In the genomic region with DNA sequence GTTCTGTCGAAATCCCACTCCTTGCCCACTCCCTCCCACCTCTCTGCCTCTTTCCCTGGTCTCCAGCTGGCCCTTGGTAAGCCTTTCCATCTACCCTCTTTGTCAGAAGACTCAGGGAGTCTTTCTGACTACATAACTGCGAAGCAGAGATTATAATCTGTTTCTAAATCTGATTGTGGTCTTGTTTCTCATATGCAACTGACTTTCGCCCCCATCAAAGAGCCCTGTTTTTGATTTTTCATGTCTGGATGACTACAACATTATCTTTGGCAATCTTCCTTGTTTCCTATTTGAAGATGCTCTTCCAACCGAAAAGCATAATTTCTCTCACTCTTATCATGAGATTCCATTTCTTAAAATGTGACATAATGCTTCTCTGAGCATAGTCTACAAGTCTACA, we compare ENCODE assay signal across 13 cellular contexts.
DNase-seq lines count a peak whose midpoint lies in the region; ATAC-seq and TF ChIP-seq lines count a peak whose summit lies in the region.
"Had no signal": no experiment of that assay in that cellular context is flagged by ENCODE, and none has a peak within 500 bp of the region (broad histone marks: within the 10 kb centered on the region; RNA-seq: fewer than 3 reads in every experiment).

No MANE protein-coding gene starts in this region.

- H4K12ac ChIP-seq in trophoblast cell (ENCODE audit: low read depth, low read length) = no peak overlapping the region

- H3K4me2 ChIP-seq in parathyroid adenoma (ENCODE audit: low read length) (no peak overlapping the region), trophoblast cell (ENCODE audit: low read length) (no peak overlapping the region)

- no peak overlapping the region for H3K18ac ChIP-seq in trophoblast cell (ENCODE audit: low read length)

- H2BK12ac ChIP-seq in trophoblast cell (ENCODE audit: low read length) = no peak overlapping the region

- H3K4me1 Mint-ChIP-seq in T-helper 17 cell = peaks cover 9% of the 10 kb centered on the region

- H3K79me2 ChIP-seq in parathyroid adenoma (no peaks in the 10 kb centered on the region), trophoblast cell (ENCODE audit: control insufficient read depth, insufficient read depth, low read length, poor library complexity) (no peaks in the 10 kb centered on the region)

- H3K14ac ChIP-seq in trophoblast cell (ENCODE audit: low read length) = no peak overlapping the region

- H3K27me3 ChIP-seq in parathyroid adenoma (ENCODE audit: control insufficient read depth, insufficient read depth, low read length) = no peaks in the 10 kb centered on the region
- H3K27me3 ChIP-seq in trophoblast cell (ENCODE audit: insufficient read depth, low read length) = no peaks in the 10 kb centered on the region

- peak; percentile 1 for DNase-seq in NCI-H146 (lab: John Stamatoyannopoulos, UW)
- no peak for DNase-seq in NCI-H146 treated with DMSO at 0.1 percent for 48 hours (lab: John Stamatoyannopoulos, UW; ENCODE audit: unreplicated experiment)
- peak; percentile 59 for DNase-seq in RPMI7951 (ENCODE audit: low read depth)
- peak; percentile 17 for DNase-seq in fibroblast of mammary gland (ENCODE audit: low read depth)
- DNase-seq in trophoblast cell = no peak
- no peak for DNase-seq in T-helper 17 cell
- DNase-seq: NCI-H524 treated with DMSO at 0.1 percent for 48 hours had no signal

- H2BK120ac ChIP-seq in trophoblast cell (ENCODE audit: insufficient read depth, low read length, poor library complexity) = no peak overlapping the region

- no peak overlapping the region for H2AK5ac ChIP-seq in trophoblast cell (ENCODE audit: low read length)

- no peak overlapping the region for H2AFZ ChIP-seq in parathyroid adenoma
- H2AFZ ChIP-seq in trophoblast cell (ENCODE audit: insufficient read depth, low read length, poor library complexity) = no peak overlapping the region

- H3K27me3 Mint-ChIP-seq in T-helper 17 cell = peaks cover 40% of the 10 kb centered on the region

- no peak for ATAC-seq in HG03571 (IDR thresholded peaks at IDR 0.05; ENCODE audit: unreplicated experiment)
- no peak for ATAC-seq in T-helper 17 cell

- no peak overlapping the region for H3K23ac ChIP-seq in trophoblast cell (ENCODE audit: low read length)

- H3K79me1 ChIP-seq in trophoblast cell (ENCODE audit: low read length) = no peaks in the 10 kb centered on the region

- H3K9ac ChIP-seq in parathyroid adenoma = no peak overlapping the region
- no peak overlapping the region for H3K9ac ChIP-seq in trophoblast cell (ENCODE audit: low read length)

- peaks cover 2% of the 10 kb centered on the region for H3K36me3 Mint-ChIP-seq in T-helper 17 cell (ENCODE audit: low read depth)

- no peak overlapping the region for H4K91ac ChIP-seq in trophoblast cell (ENCODE audit: low read depth, low read length)

- no peaks in the 10 kb centered on the region for H3K36me3 ChIP-seq in parathyroid adenoma (ENCODE audit: control insufficient read depth, insufficient read depth, low read length)
- no peaks in the 10 kb centered on the region for H3K36me3 ChIP-seq in trophoblast cell (ENCODE audit: control insufficient read depth in 1 of 2, insufficient read depth in 2 of 2, low read length in 2 of 2)
- H3K36me3 ChIP-seq: BE2C had no signal

- no peak overlapping the region for H3K27ac Mint-ChIP-seq in T-helper 17 cell
- H3K27ac Mint-ChIP-seq: CD4-positive, alpha-beta T cell had no signal

- TF ChIP-seq CTCF in fibroblast of mammary gland (conservative IDR thresholded peaks at IDR 0.05; ENCODE audit: control insufficient read depth, insufficient read depth, low read depth, low read length) (no peak), parathyroid adenoma (IDR thresholded peaks at IDR 0.05) (no peak)

- no CpG with 5 or more reads among the region's 4 CpGs for WGBS in trophoblast cell (ENCODE audit: extremely low coverage, insufficient coverage, insufficient read length)

- no peak overlapping the region for H3K4me3 ChIP-seq in fibroblast of mammary gland (ENCODE audit: control insufficient read depth, low read depth, low read length)
- no peak overlapping the region for H3K4me3 ChIP-seq in parathyroid adenoma (ENCODE audit: low read depth, low read length)
- no peak overlapping the region for H3K4me3 ChIP-seq in trophoblast cell (ENCODE audit: low read depth, low read length)

- no peaks in the 10 kb centered on the region for H3K9me3 ChIP-seq in parathyroid adenoma (ENCODE audit: control insufficient read depth, low read length)
- no peaks in the 10 kb centered on the region for H3K9me3 ChIP-seq in trophoblast cell (ENCODE audit: insufficient read depth, low read depth, low read length)
- no peaks in the 10 kb centered on the region for H3K9me3 ChIP-seq in T-helper 17 cell (ENCODE audit: control insufficient read depth, low read length, poor library complexity, severe bottlenecking)
- H3K9me3 ChIP-seq: BE2C had no signal

- no peak overlapping the region for H2BK5ac ChIP-seq in trophoblast cell (ENCODE audit: low read depth, low read length, poor library complexity)

- H3K27ac ChIP-seq in parathyroid adenoma (peak overlapping the region; percentile 75), trophoblast cell (ENCODE audit: low read depth, low read length) (no peak overlapping the region)
- H3K27ac ChIP-seq: 22Rv1, HL-60 had no signal

- H3K4me1 ChIP-seq in parathyroid adenoma (peaks cover 8% of the 10 kb centered on the region), trophoblast cell (ENCODE audit: control insufficient read depth in 1 of 2, insufficient read depth in 2 of 2, low read length in 2 of 2) (no peaks in the 10 kb centered on the region)
- H3K4me1 ChIP-seq: BE2C had no signal

- H3K4ac ChIP-seq in trophoblast cell (ENCODE audit: low read depth, low read length) = no peak overlapping the region

- H3K4me3 Mint-ChIP-seq in T-helper 17 cell = no peak overlapping the region
- H3K4me3 Mint-ChIP-seq: CD4-positive, alpha-beta T cell had no signal

- H4K8ac ChIP-seq in trophoblast cell (ENCODE audit: low read depth, low read length) = no peak overlapping the region

Comparison
In these comparisons a context has a peak if more than half of its experiments do, and no peak if none do; other contexts are left out.
1. DNase-seq: peak in NCI-H146 (single experiment), RPMI7951 (single experiment) and fibroblast of mammary gland (single experiment); none in NCI-H146 treated with DMSO at 0.1 percent for 48 hours (single experiment), trophoblast cell (0 of 2) and T-helper 17 cell (0 of 3).